ENCODE assay signal across 3 cellular contexts in genomic region chr19:17256130-17256529, GRCh38.
"Had no signal": no experiment of that assay in that cellular context is flagged by ENCODE, and none has a peak within 500 bp of the region (broad histone marks: within the 10 kb centered on the region; RNA-seq: fewer than 3 reads in every experiment).

No MANE protein-coding gene starts in this region.

- DNase-seq: GDM1, GF-D8 had no signal

- ATAC-seq: GM12878 had no signal

- H3K4me3 ChIP-seq: GM12878 had no signal
